14 cellular contexts compared by ENCODE assay signal in genomic region chr6:16243664-16244063, GRCh38. TPM values are rescaled to one million over a fixed set of nuclear protein-coding genes. Genes with fewer than 3 reads are reported as not detected.
DNase-seq lines count a peak whose midpoint lies in the region; ATAC-seq and TF ChIP-seq lines count a peak whose summit lies in the region.
"Had no signal": no experiment of that assay in that cellular context is flagged by ENCODE, and none has a peak within 500 bp of the region (broad histone marks: within the 10 kb centered on the region; RNA-seq: fewer than 3 reads in every experiment).

No MANE protein-coding gene starts in this region.

- 79 to 87% (median 85%) methylated on average over 5 of the region's 5 CpGs for WGBS in heart left ventricle, 4 donors
- WGBS in testis, 2 donors: 51 to 68% methylated on average over 5 of the region's 5 CpGs

- no peaks in the 10 kb centered on the region for H3K9me3 ChIP-seq in heart left ventricle
- no peaks in the 10 kb centered on the region for H3K9me3 ChIP-seq in osteoblast (ENCODE audit: low read depth, low read length)
- no peaks in the 10 kb centered on the region for H3K9me3 ChIP-seq in testis
- H3K9me3 ChIP-seq in BE2C: no peaks in the 10 kb centered on the region
- H3K9me3 ChIP-seq: Caco-2 had no signal

- H3K27ac Mint-ChIP-seq in chondrocyte (ENCODE audit: unreplicated experiment): peak overlapping the region; percentile 83
- no peak overlapping the region for H3K27ac Mint-ChIP-seq in stimulated activated effector memory CD8-positive, alpha-beta T cell treated with anti-CD3 and anti-CD28 coated beads, Interleukin-12 subunit alpha, Interleukin-12 subunit beta, amount 100 ng/mL, for 72 hours

- no peaks in the 10 kb centered on the region for H3K79me2 ChIP-seq in osteoblast (ENCODE audit: insufficient read depth, low read length)

- no peak overlapping the region for H3K4me2 ChIP-seq in osteoblast (ENCODE audit: insufficient read depth, low read length)

- no peak overlapping the region for H3K4me3 ChIP-seq in heart left ventricle
- H3K4me3 ChIP-seq in osteoblast (ENCODE audit: insufficient read depth, low read length): no peak overlapping the region
- H3K4me3 ChIP-seq in testis: no peak overlapping the region
- no peak overlapping the region for H3K4me3 ChIP-seq in BE2C (ENCODE audit: low read depth, low read length)

- no peaks in the 10 kb centered on the region for H3K27me3 Mint-ChIP-seq in chondrocyte (ENCODE audit: low read depth)

- intact Hi-C loops in heart left ventricle (cut with DNase I): loop anchor here in 2 of 10 donors (2.0 to 5.0 kb wide), 2 partner anchors 33 to 34 kb away; no protein-coding TSS in a partner anchor
- intact Hi-C loops in left ventricle myocardium superior (cut with micrococcal nuclease): no loop called here
- intact Hi-C loops in testis (cut with DNase I; ENCODE audit: low total_unique reads): no loop called here

- H3K36me3 ChIP-seq in heart left ventricle (peaks cover 0 to 16% (median 12%) of the 10 kb centered on the region in 9 donors), osteoblast (ENCODE audit: insufficient read depth, low read length) (no peaks in the 10 kb centered on the region), testis (ENCODE audit: low read depth, missing control alignments) (no peaks in the 10 kb centered on the region), BE2C (no peaks in the 10 kb centered on the region)

- no peaks in the 10 kb centered on the region for H4K20me1 ChIP-seq in osteoblast (ENCODE audit: insufficient read depth, low read length)

- ATAC-seq in heart left ventricle (no peak), left ventricle myocardium superior (no peak)
- no peak for ATAC-seq in stimulated activated effector memory CD8-positive, alpha-beta T cell treated with anti-CD3 and anti-CD28 coated beads, Interleukin-12 subunit alpha, Interleukin-12 subunit beta, amount 100 ng/mL, for 72 hours

- H3K4me1 ChIP-seq in heart left ventricle (peaks cover 3 to 71% (median 37%) of the 10 kb centered on the region in 12 donors), osteoblast (ENCODE audit: insufficient read depth, low read length) (peaks cover 24% of the 10 kb centered on the region), testis (peaks cover 62% of the 10 kb centered on the region), BE2C (no peaks in the 10 kb centered on the region; the same call in 1 of the 2 replicates)

- no peak overlapping the region for H2AFZ ChIP-seq in osteoblast (ENCODE audit: low read length)

- no peaks in the 10 kb centered on the region for H3K27me3 ChIP-seq in heart left ventricle
- no peaks in the 10 kb centered on the region for H3K27me3 ChIP-seq in osteoblast (ENCODE audit: insufficient read depth, low read length)
- H3K27me3 ChIP-seq in testis: no peaks in the 10 kb centered on the region
- H3K27me3 ChIP-seq in BE2C: no peaks in the 10 kb centered on the region

- TF ChIP-seq CTCF in heart left ventricle (IDR thresholded peaks at IDR 0.05) (no peak), chondrocyte (IDR thresholded peaks at IDR 0.05) (no peak), osteoblast (IDR thresholded peaks at IDR 0.05; ENCODE audit: extremely low read depth, low read depth, low read length) (no peak), testis (IDR thresholded peaks at IDR 0.05) (no peak), BE2C (IDR thresholded peaks at IDR 0.05; ENCODE audit: low read depth, low read length) (no peak)

- peak overlapping the region; percentile 47 to 92 (median 86) for H3K27ac ChIP-seq in heart left ventricle
- H3K27ac ChIP-seq in osteoblast (ENCODE audit: low read depth, low read length): peak overlapping the region; percentile 43
- H3K27ac ChIP-seq in testis: peak overlapping the region; percentile 36 to 66

- H3K9me3 Mint-ChIP-seq in chondrocyte (ENCODE audit: low read depth): no peaks in the 10 kb centered on the region
- no peaks in the 10 kb centered on the region for H3K9me3 Mint-ChIP-seq in stimulated activated effector memory CD8-positive, alpha-beta T cell treated with anti-CD3 and anti-CD28 coated beads, Interleukin-12 subunit alpha, Interleukin-12 subunit beta, amount 100 ng/mL, for 72 hours

- peak overlapping the region; percentile 13 for H3K4me3 Mint-ChIP-seq in chondrocyte (ENCODE audit: unreplicated experiment)
- H3K4me3 Mint-ChIP-seq in stimulated activated effector memory CD8-positive, alpha-beta T cell treated with anti-CD3 and anti-CD28 coated beads, Interleukin-12 subunit alpha, Interleukin-12 subunit beta, amount 100 ng/mL, for 72 hours: no peak overlapping the region
- H3K4me3 Mint-ChIP-seq: CD14-positive monocyte had no signal

- DNase-seq in heart left ventricle (no peak), left ventricle myocardium superior (no peak), chondrocyte (ENCODE audit: low spot score) (no peak), osteoblast (ENCODE audit: insufficient read length, low spot score, missing footprints) (no peak), testis (no peak), D341Med (ENCODE audit: low spot score) (no peak), BE2C (no peak)
- DNase-seq in stimulated activated effector memory CD8-positive, alpha-beta T cell treated with anti-CD3 and anti-CD28 coated beads, Interleukin-12 subunit alpha, Interleukin-12 subunit beta, amount 100 ng/mL, for 72 hours (ENCODE audit: low spot score in 2 of 2): no peak
- DNase-seq: Caco-2, Kasumi-1, NCI-H187 treated with DMSO at 0.1 percent for 48 hours, NCI-H2171 treated with DMSO at 0.1 percent for 48 hours, NCI-H82 had no signal

- H3K4me1 Mint-ChIP-seq in chondrocyte (ENCODE audit: low read depth): peaks cover 49% of the 10 kb centered on the region
- H3K4me1 Mint-ChIP-seq in stimulated activated effector memory CD8-positive, alpha-beta T cell treated with anti-CD3 and anti-CD28 coated beads, Interleukin-12 subunit alpha, Interleukin-12 subunit beta, amount 100 ng/mL, for 72 hours: peaks cover 9% of the 10 kb centered on the region

- peaks cover 11% of the 10 kb centered on the region for H3K36me3 Mint-ChIP-seq in chondrocyte (ENCODE audit: low read depth)
- no peaks in the 10 kb centered on the region for H3K36me3 Mint-ChIP-seq in stimulated activated effector memory CD8-positive, alpha-beta T cell treated with anti-CD3 and anti-CD28 coated beads, Interleukin-12 subunit alpha, Interleukin-12 subunit beta, amount 100 ng/mL, for 72 hours

- no peak for TF ChIP-seq POLR2A in heart left ventricle (IDR thresholded peaks at IDR 0.05)
- TF ChIP-seq POLR2A in testis (IDR thresholded peaks at IDR 0.05): no peak

RNA-seq across cellular contexts. Expression of gene GMPR, which starts 5.3 kb away (rescaled TPM):
- 100 to 1,000 TPM in 5 of 9 donors, 10 to 100 TPM in 4; 67.8 to 160 (median 115) TPM for total RNA-seq in heart left ventricle
- 100 to 1,000 TPM; 140 to 294 TPM for polyA plus RNA-seq in heart left ventricle
- 112 TPM for total RNA-seq in left ventricle myocardium superior
- 9.7 to 14.4 TPM (median 11.5 TPM) in 3 replicates for total RNA-seq in chondrocyte
- 6.5 and 7.4 TPM in 2 replicates for total RNA-seq in osteoblast
- total RNA-seq in testis: 100 to 1,000 TPM; 164 to 215 TPM
- 121 TPM for polyA plus RNA-seq in testis (ENCODE audit: insufficient read depth, low read depth, low replicate concordance)
- polyA plus RNA-seq in BE2C (2012; ENCODE audit: insufficient read depth, insufficient read length, low read depth): 8.8 TPM
